In the genomic region with DNA sequence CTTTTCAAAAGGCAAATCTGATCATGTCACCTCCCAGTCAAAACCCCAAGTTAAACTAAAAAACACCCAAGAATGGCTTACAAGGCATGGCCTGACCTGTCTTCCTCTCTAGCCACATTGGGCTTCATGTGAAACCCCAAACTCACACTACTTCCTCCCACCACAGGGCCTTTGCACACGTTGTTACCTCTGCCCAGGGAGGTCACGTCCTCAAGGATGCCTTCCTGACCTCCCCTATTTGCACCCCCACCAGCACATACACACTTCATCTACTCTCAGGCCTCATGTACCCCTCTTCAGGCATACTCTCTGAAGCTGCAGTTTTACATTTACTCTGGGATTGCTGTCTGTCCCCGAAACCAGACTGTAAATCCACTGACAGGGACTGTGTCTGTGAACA, we compare ENCODE assay signal across 2 cellular contexts.
TF ChIP-seq lines count a peak whose summit lies in the region.

No MANE protein-coding gene starts in this region.

TF ChIP-seq in A549, 52 proteins besides CTCF, POLR2A, EP300 and RAD21 (continued from another document):
- TF ChIP-seq CHD4 (IDR thresholded peaks at IDR 0.05; ENCODE audit: borderline replicate concordance) (no peak), GATA3 (IDR thresholded peaks at IDR 0.05; ENCODE audit: borderline replicate concordance) (no peak)

TF ChIP-seq in GM23338, 12 proteins besides CTCF, POLR2A, EP300 and RAD21:
- no peak for TF ChIP-seq EZH2phosphoT487 (IDR thresholded peaks at IDR 0.05; ENCODE audit: unreplicated experiment)
- TF ChIP-seq EZH2 (IDR thresholded peaks at IDR 0.05; ENCODE audit: low read depth, unreplicated experiment): no peak
- TF ChIP-seq NANOG (IDR thresholded peaks at IDR 0.05; ENCODE audit: borderline replicate concordance): no peak
- TF ChIP-seq, protein P1, sequence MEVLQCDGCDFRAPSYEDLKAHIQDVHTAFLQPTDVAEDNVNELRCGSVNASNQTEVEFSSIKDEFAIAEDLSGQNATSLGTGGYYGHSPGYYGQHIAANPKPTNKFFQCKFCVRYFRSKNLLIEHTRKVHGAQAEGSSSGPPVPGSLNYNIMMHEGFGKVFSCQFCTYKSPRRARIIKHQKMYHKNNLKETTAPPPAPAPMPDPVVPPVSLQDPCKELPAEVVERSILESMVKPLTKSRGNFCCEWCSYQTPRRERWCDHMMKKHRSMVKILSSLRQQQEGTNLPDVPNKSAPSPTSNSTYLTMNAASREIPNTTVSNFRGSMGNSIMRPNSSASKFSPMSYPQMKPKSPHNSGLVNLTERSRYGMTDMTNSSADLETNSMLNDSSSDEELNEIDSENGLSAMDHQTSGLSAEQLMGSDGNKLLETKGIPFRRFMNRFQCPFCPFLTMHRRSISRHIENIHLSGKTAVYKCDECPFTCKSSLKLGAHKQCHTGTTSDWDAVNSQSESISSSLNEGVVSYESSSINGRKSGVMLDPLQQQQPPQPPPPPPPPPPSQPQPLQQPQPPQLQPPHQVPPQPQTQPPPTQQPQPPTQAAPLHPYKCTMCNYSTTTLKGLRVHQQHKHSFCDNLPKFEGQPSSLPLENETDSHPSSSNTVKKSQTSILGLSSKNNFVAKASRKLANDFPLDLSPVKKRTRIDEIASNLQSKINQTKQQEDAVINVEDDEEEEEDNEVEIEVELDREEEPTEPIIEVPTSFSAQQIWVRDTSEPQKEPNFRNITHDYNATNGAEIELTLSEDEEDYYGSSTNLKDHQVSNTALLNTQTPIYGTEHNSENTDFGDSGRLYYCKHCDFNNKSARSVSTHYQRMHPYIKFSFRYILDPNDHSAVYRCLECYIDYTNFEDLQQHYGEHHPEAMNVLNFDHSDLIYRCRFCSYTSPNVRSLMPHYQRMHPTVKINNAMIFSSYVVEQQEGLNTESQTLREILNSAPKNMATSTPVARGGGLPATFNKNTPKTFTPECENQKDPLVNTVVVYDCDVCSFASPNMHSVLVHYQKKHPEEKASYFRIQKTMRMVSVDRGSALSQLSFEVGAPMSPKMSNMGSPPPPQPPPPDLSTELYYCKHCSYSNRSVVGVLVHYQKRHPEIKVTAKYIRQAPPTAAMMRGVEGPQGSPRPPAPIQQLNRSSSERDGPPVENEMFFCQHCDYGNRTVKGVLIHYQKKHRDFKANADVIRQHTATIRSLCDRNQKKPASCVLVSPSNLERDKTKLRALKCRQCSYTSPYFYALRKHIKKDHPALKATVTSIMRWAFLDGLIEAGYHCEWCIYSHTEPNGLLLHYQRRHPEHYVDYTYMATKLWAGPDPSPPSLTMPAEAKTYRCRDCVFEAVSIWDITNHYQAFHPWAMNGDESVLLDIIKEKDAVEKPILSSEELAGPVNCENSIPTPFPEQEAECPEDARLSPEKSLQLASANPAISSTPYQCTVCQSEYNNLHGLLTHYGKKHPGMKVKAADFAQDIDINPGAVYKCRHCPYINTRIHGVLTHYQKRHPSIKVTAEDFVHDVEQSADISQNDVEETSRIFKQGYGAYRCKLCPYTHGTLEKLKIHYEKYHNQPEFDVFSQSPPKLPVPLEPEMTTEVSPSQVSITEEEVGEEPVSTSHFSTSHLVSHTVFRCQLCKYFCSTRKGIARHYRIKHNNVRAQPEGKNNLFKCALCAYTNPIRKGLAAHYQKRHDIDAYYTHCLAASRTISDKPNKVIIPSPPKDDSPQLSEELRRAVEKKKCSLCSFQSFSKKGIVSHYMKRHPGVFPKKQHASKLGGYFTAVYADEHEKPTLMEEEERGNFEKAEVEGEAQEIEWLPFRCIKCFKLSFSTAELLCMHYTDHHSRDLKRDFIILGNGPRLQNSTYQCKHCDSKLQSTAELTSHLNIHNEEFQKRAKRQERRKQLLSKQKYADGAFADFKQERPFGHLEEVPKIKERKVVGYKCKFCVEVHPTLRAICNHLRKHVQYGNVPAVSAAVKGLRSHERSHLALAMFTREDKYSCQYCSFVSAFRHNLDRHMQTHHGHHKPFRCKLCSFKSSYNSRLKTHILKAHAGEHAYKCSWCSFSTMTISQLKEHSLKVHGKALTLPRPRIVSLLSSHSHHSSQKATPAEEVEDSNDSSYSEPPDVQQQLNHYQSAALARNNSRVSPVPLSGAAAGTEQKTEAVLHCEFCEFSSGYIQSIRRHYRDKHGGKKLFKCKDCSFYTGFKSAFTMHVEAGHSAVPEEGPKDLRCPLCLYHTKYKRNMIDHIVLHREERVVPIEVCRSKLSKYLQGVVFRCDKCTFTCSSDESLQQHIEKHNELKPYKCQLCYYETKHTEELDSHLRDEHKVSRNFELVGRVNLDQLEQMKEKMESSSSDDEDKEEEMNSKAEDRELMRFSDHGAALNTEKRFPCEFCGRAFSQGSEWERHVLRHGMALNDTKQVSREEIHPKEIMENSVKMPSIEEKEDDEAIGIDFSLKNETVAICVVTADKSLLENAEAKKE (CRISPR knock-in tag; IDR thresholded peaks at IDR 0.05): no peak
